ENCODE assay signal across 2 cellular contexts in the genomic region with DNA sequence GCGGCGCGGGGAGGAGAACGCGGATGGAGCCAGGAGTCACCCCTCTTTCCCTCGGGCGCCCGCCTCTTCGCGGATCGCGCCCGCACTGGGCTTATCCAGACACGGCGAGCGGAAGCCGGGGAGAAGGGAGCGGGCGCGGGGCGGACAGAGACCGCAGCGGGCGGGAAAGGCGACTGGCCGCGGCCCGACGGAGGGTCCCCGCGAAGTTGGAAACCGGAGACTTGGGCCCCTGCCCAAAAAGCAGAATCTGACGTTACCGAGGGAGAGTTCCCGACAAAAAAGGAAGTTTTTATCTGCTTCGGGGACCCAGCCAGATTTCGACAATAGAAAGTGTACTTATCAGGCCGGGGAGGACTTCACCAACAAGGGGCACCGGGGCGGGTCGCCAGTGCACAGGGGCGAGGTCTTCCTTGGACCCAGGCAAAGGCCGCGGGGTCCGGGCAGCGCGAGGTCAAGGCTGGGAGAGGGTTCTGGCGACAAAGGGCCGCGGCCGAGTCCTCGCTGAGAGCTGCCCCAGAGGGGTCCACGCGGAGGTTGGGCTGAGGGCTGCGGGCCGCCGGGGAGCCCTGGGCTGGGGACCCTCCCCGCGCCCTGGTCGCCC.
TF ChIP-seq lines count a peak whose summit lies in the region.

No MANE protein-coding gene starts in this region.

TF ChIP-seq in HCT116, 20 proteins besides CTCF, POLR2A, EP300 and RAD21:
- TF ChIP-seq MAX (IDR thresholded peaks at IDR 0.05) = 0 out of 2 replicates have a peak, but pooled peaks have one; percentile 6
- no peak for TF ChIP-seq FOSL1 (IDR thresholded peaks at IDR 0.05; ENCODE audit: low read depth)
TF ChIP-seq in HCT116: peak in this region for 1.

TF ChIP-seq in HepG2, 621 proteins besides CTCF, POLR2A, EP300 and RAD21 (continues in another document):
- TF ChIP-seq CEBPB (IDR thresholded peaks at IDR 0.05; ENCODE audit: borderline replicate concordance, low read depth, low read length) = no peak
- 0 out of 2 replicates have a peak, but pooled peaks have one; percentile 37 for TF ChIP-seq ZNF724P (CRISPR knock-in tag; IDR thresholded peaks at IDR 0.05; ENCODE audit: borderline replicate concordance)
- peak; percentile 39; the same call in 1 of the 2 replicates for TF ChIP-seq MEF2D (CRISPR knock-in tag; IDR thresholded peaks at IDR 0.05)
- TF ChIP-seq TFDP2 (CRISPR knock-in tag; IDR thresholded peaks at IDR 0.05) = no peak
- TF ChIP-seq ZNF687 (CRISPR knock-in tag; IDR thresholded peaks at IDR 0.05) = peak; percentile 39
- TF ChIP-seq HOXA5 (CRISPR knock-in tag; IDR thresholded peaks at IDR 0.05) = no peak
- no peak for TF ChIP-seq ZNF549 (CRISPR knock-in tag; IDR thresholded peaks at IDR 0.05)
- TF ChIP-seq GATA4 (IDR thresholded peaks at IDR 0.05; ENCODE audit: borderline replicate concordance, low read depth) = no peak
- TF ChIP-seq, protein P1, sequence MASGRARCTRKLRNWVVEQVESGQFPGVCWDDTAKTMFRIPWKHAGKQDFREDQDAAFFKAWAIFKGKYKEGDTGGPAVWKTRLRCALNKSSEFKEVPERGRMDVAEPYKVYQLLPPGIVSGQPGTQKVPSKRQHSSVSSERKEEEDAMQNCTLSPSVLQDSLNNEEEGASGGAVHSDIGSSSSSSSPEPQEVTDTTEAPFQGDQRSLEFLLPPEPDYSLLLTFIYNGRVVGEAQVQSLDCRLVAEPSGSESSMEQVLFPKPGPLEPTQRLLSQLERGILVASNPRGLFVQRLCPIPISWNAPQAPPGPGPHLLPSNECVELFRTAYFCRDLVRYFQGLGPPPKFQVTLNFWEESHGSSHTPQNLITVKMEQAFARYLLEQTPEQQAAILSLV (CRISPR knock-in tag; IDR thresholded peaks at IDR 0.05; ENCODE audit: borderline replicate concordance) = 0 out of 2 replicates have a peak, but pooled peaks have one; percentile 59
- 0 out of 2 replicates have a peak, but pooled peaks have one; percentile 11 for TF ChIP-seq MAF1 (CRISPR knock-in tag; IDR thresholded peaks at IDR 0.05; ENCODE audit: borderline replicate concordance)
- peak; percentile 36; the same call in 1 of the 2 replicates for TF ChIP-seq ZFP91 (CRISPR knock-in tag; IDR thresholded peaks at IDR 0.05; ENCODE audit: borderline replicate concordance)
- TF ChIP-seq ARNT2 (CRISPR knock-in tag; IDR thresholded peaks at IDR 0.05; ENCODE audit: low read depth) = 0 out of 2 replicates have a peak, but pooled peaks have one; percentile 27
- TF ChIP-seq, protein P2, sequence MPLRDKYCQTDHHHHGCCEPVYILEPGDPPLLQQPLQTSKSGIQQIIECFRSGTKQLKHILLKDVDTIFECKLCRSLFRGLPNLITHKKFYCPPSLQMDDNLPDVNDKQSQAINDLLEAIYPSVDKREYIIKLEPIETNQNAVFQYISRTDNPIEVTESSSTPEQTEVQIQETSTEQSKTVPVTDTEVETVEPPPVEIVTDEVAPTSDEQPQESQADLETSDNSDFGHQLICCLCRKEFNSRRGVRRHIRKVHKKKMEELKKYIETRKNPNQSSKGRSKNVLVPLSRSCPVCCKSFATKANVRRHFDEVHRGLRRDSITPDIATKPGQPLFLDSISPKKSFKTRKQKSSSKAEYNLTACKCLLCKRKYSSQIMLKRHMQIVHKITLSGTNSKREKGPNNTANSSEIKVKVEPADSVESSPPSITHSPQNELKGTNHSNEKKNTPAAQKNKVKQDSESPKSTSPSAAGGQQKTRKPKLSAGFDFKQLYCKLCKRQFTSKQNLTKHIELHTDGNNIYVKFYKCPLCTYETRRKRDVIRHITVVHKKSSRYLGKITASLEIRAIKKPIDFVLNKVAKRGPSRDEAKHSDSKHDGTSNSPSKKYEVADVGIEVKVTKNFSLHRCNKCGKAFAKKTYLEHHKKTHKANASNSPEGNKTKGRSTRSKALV (CRISPR knock-in tag; IDR thresholded peaks at IDR 0.05) = peak; percentile 42
- 0 out of 2 replicates have a peak, but pooled peaks have one; percentile 37 for TF ChIP-seq PITX1 (CRISPR knock-in tag; IDR thresholded peaks at IDR 0.05)
- TF ChIP-seq, protein P3, sequence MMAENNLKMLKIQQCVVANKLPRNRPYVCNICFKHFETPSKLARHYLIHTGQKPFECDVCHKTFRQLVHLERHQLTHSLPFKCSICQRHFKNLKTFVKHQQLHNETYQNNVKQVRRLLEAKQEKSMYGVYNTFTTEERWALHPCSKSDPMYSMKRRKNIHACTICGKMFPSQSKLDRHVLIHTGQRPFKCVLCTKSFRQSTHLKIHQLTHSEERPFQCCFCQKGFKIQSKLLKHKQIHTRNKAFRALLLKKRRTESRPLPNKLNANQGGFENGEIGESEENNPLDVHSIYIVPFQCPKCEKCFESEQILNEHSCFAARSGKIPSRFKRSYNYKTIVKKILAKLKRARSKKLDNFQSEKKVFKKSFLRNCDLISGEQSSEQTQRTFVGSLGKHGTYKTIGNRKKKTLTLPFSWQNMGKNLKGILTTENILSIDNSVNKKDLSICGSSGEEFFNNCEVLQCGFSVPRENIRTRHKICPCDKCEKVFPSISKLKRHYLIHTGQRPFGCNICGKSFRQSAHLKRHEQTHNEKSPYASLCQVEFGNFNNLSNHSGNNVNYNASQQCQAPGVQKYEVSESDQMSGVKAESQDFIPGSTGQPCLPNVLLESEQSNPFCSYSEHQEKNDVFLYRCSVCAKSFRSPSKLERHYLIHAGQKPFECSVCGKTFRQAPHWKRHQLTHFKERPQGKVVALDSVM (CRISPR knock-in tag; IDR thresholded peaks at IDR 0.05) = no peak
- TF ChIP-seq ZNF501 (CRISPR knock-in tag; IDR thresholded peaks at IDR 0.05) = peak; percentile 20; the same call in 1 of the 2 replicates
- peak; percentile 42; the same call in 1 of the 2 replicates for TF ChIP-seq ZBTB20 (CRISPR knock-in tag; IDR thresholded peaks at IDR 0.05; ENCODE audit: borderline replicate concordance, low read depth)
- peak; percentile 7; the same call in 1 of the 2 replicates for TF ChIP-seq MTA1 (CRISPR knock-in tag; IDR thresholded peaks at IDR 0.05; ENCODE audit: borderline replicate concordance)
- peak; percentile 95 for TF ChIP-seq MTF2 (CRISPR knock-in tag; IDR thresholded peaks at IDR 0.05; ENCODE audit: borderline replicate concordance)
- 0 out of 2 replicates have a peak, but pooled peaks have one; percentile 39 for TF ChIP-seq ZNF558 (CRISPR knock-in tag; IDR thresholded peaks at IDR 0.05; ENCODE audit: borderline replicate concordance)
- no peak for TF ChIP-seq SMAD3 (CRISPR knock-in tag; IDR thresholded peaks at IDR 0.05)
- TF ChIP-seq WIZ (CRISPR knock-in tag; IDR thresholded peaks at IDR 0.05) = 0 out of 2 replicates have a peak, but pooled peaks have one; percentile 40
- TF ChIP-seq YEATS4 (CRISPR knock-in tag; IDR thresholded peaks at IDR 0.05; ENCODE audit: borderline replicate concordance) = no peak
- peak; percentile 56; the same call in 1 of the 2 replicates for TF ChIP-seq ZNF30 (CRISPR knock-in tag; IDR thresholded peaks at IDR 0.05)
- peak; percentile 84 for TF ChIP-seq TAF15 (IDR thresholded peaks at IDR 0.05; ENCODE audit: low read depth, low read length, poor library complexity, severe bottlenecking)
- TF ChIP-seq SNAPC2 (CRISPR knock-in tag; IDR thresholded peaks at IDR 0.05) = no peak
- peak; percentile 84; the same call in 1 of the 2 replicates for TF ChIP-seq ZNF564 (CRISPR knock-in tag; IDR thresholded peaks at IDR 0.05)
- peak; percentile 53; the same call in 1 of the 2 replicates for TF ChIP-seq FOXC1 (CRISPR knock-in tag; IDR thresholded peaks at IDR 0.05; ENCODE audit: borderline replicate concordance)
- TF ChIP-seq ZNF781 (CRISPR knock-in tag; IDR thresholded peaks at IDR 0.05; ENCODE audit: borderline replicate concordance, not compliant biosample characterization) = peak; percentile 60
- 0 out of 2 replicates have a peak, but pooled peaks have one; percentile 8 for TF ChIP-seq NRL (CRISPR knock-in tag; IDR thresholded peaks at IDR 0.05; ENCODE audit: borderline replicate concordance)
- 0 out of 2 replicates have a peak, but pooled peaks have one; percentile 52 for TF ChIP-seq TIGD3 (CRISPR knock-in tag; IDR thresholded peaks at IDR 0.05; ENCODE audit: borderline replicate concordance)
- TF ChIP-seq, protein P4, sequence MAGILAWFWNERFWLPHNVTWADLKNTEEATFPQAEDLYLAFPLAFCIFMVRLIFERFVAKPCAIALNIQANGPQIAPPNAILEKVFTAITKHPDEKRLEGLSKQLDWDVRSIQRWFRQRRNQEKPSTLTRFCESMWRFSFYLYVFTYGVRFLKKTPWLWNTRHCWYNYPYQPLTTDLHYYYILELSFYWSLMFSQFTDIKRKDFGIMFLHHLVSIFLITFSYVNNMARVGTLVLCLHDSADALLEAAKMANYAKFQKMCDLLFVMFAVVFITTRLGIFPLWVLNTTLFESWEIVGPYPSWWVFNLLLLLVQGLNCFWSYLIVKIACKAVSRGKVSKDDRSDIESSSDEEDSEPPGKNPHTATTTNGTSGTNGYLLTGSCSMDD (CRISPR knock-in tag; IDR thresholded peaks at IDR 0.05) = 0 out of 2 replicates have a peak, but pooled peaks have one; percentile 62
- no peak for TF ChIP-seq MXD1 (CRISPR knock-in tag; IDR thresholded peaks at IDR 0.05)
- TF ChIP-seq HNRNPLL (IDR thresholded peaks at IDR 0.05; ENCODE audit: low read depth, low read length, poor library complexity, severe bottlenecking) = peak; percentile 49
- TF ChIP-seq CHCHD3 (CRISPR knock-in tag; IDR thresholded peaks at IDR 0.05) = 0 out of 2 replicates have a peak, but pooled peaks have one; percentile 53
- 0 out of 2 replicates have a peak, but pooled peaks have one; percentile 38 for TF ChIP-seq KDM3A (CRISPR knock-in tag; IDR thresholded peaks at IDR 0.05; ENCODE audit: low read depth)
- TF ChIP-seq ZNF598 (CRISPR knock-in tag; IDR thresholded peaks at IDR 0.05; ENCODE audit: borderline replicate concordance) = 0 out of 2 replicates have a peak, but pooled peaks have one; percentile 34
